1 cellular context compared by ENCODE assay signal in the genomic region with DNA sequence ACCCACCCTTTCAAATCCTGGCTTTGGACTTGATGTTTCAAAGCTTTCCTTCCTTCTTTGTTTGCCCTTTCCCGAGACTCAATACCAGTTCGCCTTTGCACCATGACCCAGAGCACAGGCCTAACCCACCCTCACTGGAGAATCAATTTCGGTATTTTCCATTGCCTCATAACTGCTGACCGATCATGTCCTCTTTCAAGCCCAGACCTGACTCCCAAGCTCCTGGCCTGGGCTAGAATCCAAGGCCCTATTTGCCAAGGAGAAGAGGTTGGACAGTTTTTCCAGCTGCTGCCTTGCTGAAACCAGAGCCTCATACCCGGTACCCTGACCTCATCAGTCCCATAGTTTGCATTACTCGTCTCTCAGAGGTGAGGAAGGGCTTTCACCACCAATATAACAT.
TF ChIP-seq lines count a peak whose summit lies in the region.

No MANE protein-coding gene starts in this region.

TF ChIP-seq in GM23338, 12 proteins besides CTCF, POLR2A, EP300 and RAD21 (continued from another document):
- TF ChIP-seq, protein P1, sequence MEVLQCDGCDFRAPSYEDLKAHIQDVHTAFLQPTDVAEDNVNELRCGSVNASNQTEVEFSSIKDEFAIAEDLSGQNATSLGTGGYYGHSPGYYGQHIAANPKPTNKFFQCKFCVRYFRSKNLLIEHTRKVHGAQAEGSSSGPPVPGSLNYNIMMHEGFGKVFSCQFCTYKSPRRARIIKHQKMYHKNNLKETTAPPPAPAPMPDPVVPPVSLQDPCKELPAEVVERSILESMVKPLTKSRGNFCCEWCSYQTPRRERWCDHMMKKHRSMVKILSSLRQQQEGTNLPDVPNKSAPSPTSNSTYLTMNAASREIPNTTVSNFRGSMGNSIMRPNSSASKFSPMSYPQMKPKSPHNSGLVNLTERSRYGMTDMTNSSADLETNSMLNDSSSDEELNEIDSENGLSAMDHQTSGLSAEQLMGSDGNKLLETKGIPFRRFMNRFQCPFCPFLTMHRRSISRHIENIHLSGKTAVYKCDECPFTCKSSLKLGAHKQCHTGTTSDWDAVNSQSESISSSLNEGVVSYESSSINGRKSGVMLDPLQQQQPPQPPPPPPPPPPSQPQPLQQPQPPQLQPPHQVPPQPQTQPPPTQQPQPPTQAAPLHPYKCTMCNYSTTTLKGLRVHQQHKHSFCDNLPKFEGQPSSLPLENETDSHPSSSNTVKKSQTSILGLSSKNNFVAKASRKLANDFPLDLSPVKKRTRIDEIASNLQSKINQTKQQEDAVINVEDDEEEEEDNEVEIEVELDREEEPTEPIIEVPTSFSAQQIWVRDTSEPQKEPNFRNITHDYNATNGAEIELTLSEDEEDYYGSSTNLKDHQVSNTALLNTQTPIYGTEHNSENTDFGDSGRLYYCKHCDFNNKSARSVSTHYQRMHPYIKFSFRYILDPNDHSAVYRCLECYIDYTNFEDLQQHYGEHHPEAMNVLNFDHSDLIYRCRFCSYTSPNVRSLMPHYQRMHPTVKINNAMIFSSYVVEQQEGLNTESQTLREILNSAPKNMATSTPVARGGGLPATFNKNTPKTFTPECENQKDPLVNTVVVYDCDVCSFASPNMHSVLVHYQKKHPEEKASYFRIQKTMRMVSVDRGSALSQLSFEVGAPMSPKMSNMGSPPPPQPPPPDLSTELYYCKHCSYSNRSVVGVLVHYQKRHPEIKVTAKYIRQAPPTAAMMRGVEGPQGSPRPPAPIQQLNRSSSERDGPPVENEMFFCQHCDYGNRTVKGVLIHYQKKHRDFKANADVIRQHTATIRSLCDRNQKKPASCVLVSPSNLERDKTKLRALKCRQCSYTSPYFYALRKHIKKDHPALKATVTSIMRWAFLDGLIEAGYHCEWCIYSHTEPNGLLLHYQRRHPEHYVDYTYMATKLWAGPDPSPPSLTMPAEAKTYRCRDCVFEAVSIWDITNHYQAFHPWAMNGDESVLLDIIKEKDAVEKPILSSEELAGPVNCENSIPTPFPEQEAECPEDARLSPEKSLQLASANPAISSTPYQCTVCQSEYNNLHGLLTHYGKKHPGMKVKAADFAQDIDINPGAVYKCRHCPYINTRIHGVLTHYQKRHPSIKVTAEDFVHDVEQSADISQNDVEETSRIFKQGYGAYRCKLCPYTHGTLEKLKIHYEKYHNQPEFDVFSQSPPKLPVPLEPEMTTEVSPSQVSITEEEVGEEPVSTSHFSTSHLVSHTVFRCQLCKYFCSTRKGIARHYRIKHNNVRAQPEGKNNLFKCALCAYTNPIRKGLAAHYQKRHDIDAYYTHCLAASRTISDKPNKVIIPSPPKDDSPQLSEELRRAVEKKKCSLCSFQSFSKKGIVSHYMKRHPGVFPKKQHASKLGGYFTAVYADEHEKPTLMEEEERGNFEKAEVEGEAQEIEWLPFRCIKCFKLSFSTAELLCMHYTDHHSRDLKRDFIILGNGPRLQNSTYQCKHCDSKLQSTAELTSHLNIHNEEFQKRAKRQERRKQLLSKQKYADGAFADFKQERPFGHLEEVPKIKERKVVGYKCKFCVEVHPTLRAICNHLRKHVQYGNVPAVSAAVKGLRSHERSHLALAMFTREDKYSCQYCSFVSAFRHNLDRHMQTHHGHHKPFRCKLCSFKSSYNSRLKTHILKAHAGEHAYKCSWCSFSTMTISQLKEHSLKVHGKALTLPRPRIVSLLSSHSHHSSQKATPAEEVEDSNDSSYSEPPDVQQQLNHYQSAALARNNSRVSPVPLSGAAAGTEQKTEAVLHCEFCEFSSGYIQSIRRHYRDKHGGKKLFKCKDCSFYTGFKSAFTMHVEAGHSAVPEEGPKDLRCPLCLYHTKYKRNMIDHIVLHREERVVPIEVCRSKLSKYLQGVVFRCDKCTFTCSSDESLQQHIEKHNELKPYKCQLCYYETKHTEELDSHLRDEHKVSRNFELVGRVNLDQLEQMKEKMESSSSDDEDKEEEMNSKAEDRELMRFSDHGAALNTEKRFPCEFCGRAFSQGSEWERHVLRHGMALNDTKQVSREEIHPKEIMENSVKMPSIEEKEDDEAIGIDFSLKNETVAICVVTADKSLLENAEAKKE (CRISPR knock-in tag; IDR thresholded peaks at IDR 0.05), result no peak
- TF ChIP-seq EZH2phosphoT487 (IDR thresholded peaks at IDR 0.05; ENCODE audit: unreplicated experiment), result no peak
- TF ChIP-seq ZNF331 (CRISPR knock-in tag; IDR thresholded peaks at IDR 0.05; ENCODE audit: low read depth), result no peak
- no peak for TF ChIP-seq POLR2AphosphoS5 (IDR thresholded peaks at IDR 0.05; ENCODE audit: low read depth)
- TF ChIP-seq, protein P2, sequence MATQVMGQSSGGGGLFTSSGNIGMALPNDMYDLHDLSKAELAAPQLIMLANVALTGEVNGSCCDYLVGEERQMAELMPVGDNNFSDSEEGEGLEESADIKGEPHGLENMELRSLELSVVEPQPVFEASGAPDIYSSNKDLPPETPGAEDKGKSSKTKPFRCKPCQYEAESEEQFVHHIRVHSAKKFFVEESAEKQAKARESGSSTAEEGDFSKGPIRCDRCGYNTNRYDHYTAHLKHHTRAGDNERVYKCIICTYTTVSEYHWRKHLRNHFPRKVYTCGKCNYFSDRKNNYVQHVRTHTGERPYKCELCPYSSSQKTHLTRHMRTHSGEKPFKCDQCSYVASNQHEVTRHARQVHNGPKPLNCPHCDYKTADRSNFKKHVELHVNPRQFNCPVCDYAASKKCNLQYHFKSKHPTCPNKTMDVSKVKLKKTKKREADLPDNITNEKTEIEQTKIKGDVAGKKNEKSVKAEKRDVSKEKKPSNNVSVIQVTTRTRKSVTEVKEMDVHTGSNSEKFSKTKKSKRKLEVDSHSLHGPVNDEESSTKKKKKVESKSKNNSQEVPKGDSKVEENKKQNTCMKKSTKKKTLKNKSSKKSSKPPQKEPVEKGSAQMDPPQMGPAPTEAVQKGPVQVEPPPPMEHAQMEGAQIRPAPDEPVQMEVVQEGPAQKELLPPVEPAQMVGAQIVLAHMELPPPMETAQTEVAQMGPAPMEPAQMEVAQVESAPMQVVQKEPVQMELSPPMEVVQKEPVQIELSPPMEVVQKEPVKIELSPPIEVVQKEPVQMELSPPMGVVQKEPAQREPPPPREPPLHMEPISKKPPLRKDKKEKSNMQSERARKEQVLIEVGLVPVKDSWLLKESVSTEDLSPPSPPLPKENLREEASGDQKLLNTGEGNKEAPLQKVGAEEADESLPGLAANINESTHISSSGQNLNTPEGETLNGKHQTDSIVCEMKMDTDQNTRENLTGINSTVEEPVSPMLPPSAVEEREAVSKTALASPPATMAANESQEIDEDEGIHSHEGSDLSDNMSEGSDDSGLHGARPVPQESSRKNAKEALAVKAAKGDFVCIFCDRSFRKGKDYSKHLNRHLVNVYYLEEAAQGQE (IDR thresholded peaks at IDR 0.05; ENCODE audit: unreplicated experiment), result no peak
- no peak for TF ChIP-seq NANOG (IDR thresholded peaks at IDR 0.05; ENCODE audit: borderline replicate concordance)
- TF ChIP-seq, protein P3, sequence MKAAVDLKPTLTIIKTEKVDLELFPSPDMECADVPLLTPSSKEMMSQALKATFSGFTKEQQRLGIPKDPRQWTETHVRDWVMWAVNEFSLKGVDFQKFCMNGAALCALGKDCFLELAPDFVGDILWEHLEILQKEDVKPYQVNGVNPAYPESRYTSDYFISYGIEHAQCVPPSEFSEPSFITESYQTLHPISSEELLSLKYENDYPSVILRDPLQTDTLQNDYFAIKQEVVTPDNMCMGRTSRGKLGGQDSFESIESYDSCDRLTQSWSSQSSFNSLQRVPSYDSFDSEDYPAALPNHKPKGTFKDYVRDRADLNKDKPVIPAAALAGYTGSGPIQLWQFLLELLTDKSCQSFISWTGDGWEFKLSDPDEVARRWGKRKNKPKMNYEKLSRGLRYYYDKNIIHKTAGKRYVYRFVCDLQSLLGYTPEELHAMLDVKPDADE (IDR thresholded peaks at IDR 0.05), result no peak
- TF ChIP-seq CREB1 (CRISPR knock-in tag; IDR thresholded peaks at IDR 0.05; ENCODE audit: low read depth), result no peak
- TF ChIP-seq ZNF114 (CRISPR knock-in tag; IDR thresholded peaks at IDR 0.05), result no peak
- no peak for TF ChIP-seq EZH2 (IDR thresholded peaks at IDR 0.05; ENCODE audit: low read depth, unreplicated experiment)
